In the genomic region with DNA sequence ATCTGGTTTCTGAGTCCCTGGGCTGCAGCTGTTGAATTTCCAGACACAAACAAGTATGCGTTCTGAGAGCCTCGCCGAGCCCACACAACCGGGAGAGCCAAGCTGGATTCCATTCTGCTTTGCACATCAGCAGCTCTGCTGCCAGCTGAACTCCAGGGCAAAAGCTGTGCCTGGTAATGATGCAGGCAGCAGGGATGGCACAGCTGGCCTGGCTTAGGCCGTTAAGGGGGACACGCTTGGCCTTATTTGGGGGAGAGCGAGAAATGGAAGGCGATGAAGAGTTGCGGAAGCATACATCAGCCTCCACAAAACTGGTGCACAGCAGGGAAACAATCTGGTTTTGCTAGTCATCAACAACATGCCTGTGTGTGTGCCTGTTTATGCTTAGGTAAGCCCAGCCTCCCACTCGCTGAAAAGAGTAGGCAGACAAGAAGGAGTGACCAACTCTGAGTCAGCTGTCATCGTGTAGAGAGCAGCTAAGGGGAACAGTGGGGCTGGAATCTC, we compare ENCODE assay signal across 9 cellular contexts. TPM values are rescaled to one million over a fixed set of nuclear protein-coding genes. Genes with fewer than 3 reads are reported as not detected.
A peak's percentile ranks its signal among the peaks of the same experiment; 100 is the strongest.
DNase-seq lines count a peak whose midpoint lies in the region; ATAC-seq and TF ChIP-seq lines count a peak whose summit lies in the region.
"Had no signal": no experiment of that assay in that cellular context is flagged by ENCODE, and none has a peak within 500 bp of the region (broad histone marks: within the 10 kb centered on the region; RNA-seq: fewer than 3 reads in every experiment).

No MANE protein-coding gene starts in this region.

- DNase-seq in AG20443 (ENCODE audit: low spot score) (peak; percentile 87), T1000 (lab: John Stamatoyannopoulos, UW) (peak; percentile 34), globus pallidus (ENCODE audit: low spot score) (peak; percentile 77), osteocyte (ENCODE audit: extremely low spot score, unreplicated experiment) (no peak), germinal center (ENCODE audit: low spot score) (no peak), NCI-H524 treated with DMSO at 0.1 percent for 48 hours (lab: John Stamatoyannopoulos, UW) (no peak)
- DNase-seq: stimulated activated CD8-positive, alpha-beta memory T cell treated with anti-CD3 and anti-CD28 coated beads, Interleukin-4, amount 100 ng/mL, for 48 hours had no signal

- peak overlapping the region; percentile 65 for H3K27ac Mint-ChIP-seq in osteocyte (ENCODE audit: unreplicated experiment)

- no peak for TF ChIP-seq CTCF in osteocyte (IDR thresholded peaks at IDR 0.05)

- H3K27me3 Mint-ChIP-seq in osteocyte (ENCODE audit: unreplicated experiment) = peaks cover 14% of the 10 kb centered on the region

- no peak for ATAC-seq in HG02642 (IDR thresholded peaks at IDR 0.05; ENCODE audit: poor library complexity, unreplicated experiment)
- ATAC-seq in GM21390 (IDR thresholded peaks at IDR 0.05; ENCODE audit: unreplicated experiment) = no peak

- no peaks in the 10 kb centered on the region for H3K9me3 Mint-ChIP-seq in osteocyte (ENCODE audit: unreplicated experiment)

- H3K4me1 Mint-ChIP-seq in osteocyte (ENCODE audit: unreplicated experiment) = peaks cover 42% of the 10 kb centered on the region

- H3K4me3 Mint-ChIP-seq in osteocyte (ENCODE audit: unreplicated experiment) = no peak overlapping the region

- H3K36me3 Mint-ChIP-seq in osteocyte (ENCODE audit: unreplicated experiment) = no peaks in the 10 kb centered on the region

RNA-seq across cellular contexts. Expression of a gene that starts 25.1 kb away (rescaled TPM):
- 0.19 and 0.31 TPM in 2 replicates for total RNA-seq in osteocyte

RNA-seq across cellular contexts. Expression of a gene that starts 45.1 kb away (rescaled TPM):
- total RNA-seq in osteocyte = 78.8 and 81.6 TPM in 2 replicates

Comparison
In these comparisons a context has a peak if more than half of its experiments do, and no peak if none do; other contexts are left out.
1. DNase-seq: peak in AG20443 (single experiment), T1000 (single experiment) and globus pallidus (single experiment); none in osteocyte (single experiment), germinal center (single experiment) and NCI-H524 treated with DMSO at 0.1 percent for 48 hours (single experiment).